Comparison of ENCODE assay signal across 1 cellular context in the genomic region with DNA sequence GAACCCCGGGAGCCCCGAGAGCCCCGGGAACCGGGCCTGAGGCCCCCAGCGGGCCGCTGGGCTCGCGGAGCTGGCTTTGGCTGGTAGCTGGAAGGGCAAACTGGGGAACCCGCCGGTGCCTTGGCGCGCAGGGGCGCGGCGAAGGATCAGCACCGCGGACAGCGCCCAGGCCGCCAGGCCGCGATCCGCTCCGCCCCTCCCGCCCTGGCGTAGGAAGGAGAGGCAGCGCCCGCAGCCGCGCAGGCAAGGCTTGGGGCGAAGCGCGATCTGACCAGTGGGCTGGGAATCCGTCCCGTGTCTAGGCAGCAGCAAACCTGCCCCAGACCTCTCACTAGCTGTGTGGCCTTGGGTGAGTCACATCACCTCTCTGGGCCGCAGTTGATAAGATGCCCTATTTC.
TF ChIP-seq lines count a peak whose summit lies in the region.

No MANE protein-coding gene starts in this region.

TF ChIP-seq in HepG2, 621 proteins besides CTCF, POLR2A, EP300 and RAD21 (continued from another document and continues in another):
- TF ChIP-seq, protein P1, sequence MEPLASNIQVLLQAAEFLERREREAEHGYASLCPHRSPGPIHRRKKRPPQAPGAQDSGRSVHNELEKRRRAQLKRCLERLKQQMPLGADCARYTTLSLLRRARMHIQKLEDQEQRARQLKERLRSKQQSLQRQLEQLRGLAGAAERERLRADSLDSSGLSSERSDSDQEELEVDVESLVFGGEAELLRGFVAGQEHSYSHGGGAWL (CRISPR knock-in tag; IDR thresholded peaks at IDR 0.05): peak; percentile 99
- TF ChIP-seq, protein P2, sequence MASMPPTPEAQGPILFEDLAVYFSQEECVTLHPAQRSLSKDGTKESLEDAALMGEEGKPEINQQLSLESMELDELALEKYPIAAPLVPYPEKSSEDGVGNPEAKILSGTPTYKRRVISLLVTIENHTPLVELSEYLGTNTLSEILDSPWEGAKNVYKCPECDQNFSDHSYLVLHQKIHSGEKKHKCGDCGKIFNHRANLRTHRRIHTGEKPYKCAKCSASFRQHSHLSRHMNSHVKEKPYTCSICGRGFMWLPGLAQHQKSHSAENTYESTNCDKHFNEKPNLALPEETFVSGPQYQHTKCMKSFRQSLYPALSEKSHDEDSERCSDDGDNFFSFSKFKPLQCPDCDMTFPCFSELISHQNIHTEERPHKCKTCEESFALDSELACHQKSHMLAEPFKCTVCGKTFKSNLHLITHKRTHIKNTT (CRISPR knock-in tag; IDR thresholded peaks at IDR 0.05): no peak
- TF ChIP-seq ZFY (CRISPR knock-in tag; IDR thresholded peaks at IDR 0.05) (peak; percentile 81), AGO1 (IDR thresholded peaks at IDR 0.05; ENCODE audit: low read depth, low read length, poor library complexity, severe bottlenecking) (no peak), NFYB (CRISPR knock-in tag; IDR thresholded peaks at IDR 0.05) (no peak; the same call in 1 of the 2 replicates), STAG1 (CRISPR knock-in tag; IDR thresholded peaks at IDR 0.05) (peak; percentile 42), MAFG (CRISPR knock-in tag; IDR thresholded peaks at IDR 0.05) (no peak), CCDC6 (CRISPR knock-in tag; IDR thresholded peaks at IDR 0.05) (peak; percentile 98), ZSCAN9 (CRISPR knock-in tag; IDR thresholded peaks at IDR 0.05; ENCODE audit: borderline replicate concordance) (peak; percentile 99), ZSCAN5A (CRISPR knock-in tag; IDR thresholded peaks at IDR 0.05; ENCODE audit: borderline replicate concordance) (peak; percentile 50; the same call in 1 of the 2 replicates), LCORL (IDR thresholded peaks at IDR 0.05) (no peak), LCORL (CRISPR knock-in tag; IDR thresholded peaks at IDR 0.05) (peak; percentile 78), PRDM10 (CRISPR knock-in tag; IDR thresholded peaks at IDR 0.05; ENCODE audit: low read depth) (0 out of 2 replicates have a peak, but pooled peaks have one; percentile 43), KLF9 (CRISPR knock-in tag; IDR thresholded peaks at IDR 0.05; ENCODE audit: low read depth) (peak; percentile 75; the same call in 1 of the 2 replicates), PATZ1 (CRISPR knock-in tag; IDR thresholded peaks at IDR 0.05) (peak; percentile 70), ZNF24 (IDR thresholded peaks at IDR 0.05) (no peak), ZNF878 (CRISPR knock-in tag; IDR thresholded peaks at IDR 0.05) (peak; percentile 82), MYC (CRISPR knock-in tag; IDR thresholded peaks at IDR 0.05; ENCODE audit: borderline replicate concordance) (peak; percentile 80), HOXA3 (CRISPR knock-in tag; IDR thresholded peaks at IDR 0.05) (peak; percentile 88), ZNF552 (CRISPR knock-in tag; IDR thresholded peaks at IDR 0.05; ENCODE audit: borderline replicate concordance) (peak; percentile 68; the same call in 1 of the 2 replicates), ZFP36 (IDR thresholded peaks at IDR 0.05; ENCODE audit: borderline replicate concordance, low read depth, low read length, partially characterized antibody) (no peak), KAT2B (IDR thresholded peaks at IDR 0.05; ENCODE audit: borderline replicate concordance, low read depth, low read length) (no peak), NR2F2 (IDR thresholded peaks at IDR 0.05; ENCODE audit: borderline replicate concordance, low read depth) (no peak), YEATS2 (CRISPR knock-in tag; IDR thresholded peaks at IDR 0.05; ENCODE audit: borderline replicate concordance) (peak; percentile 56; the same call in 1 of the 2 replicates), MYNN (CRISPR knock-in tag; IDR thresholded peaks at IDR 0.05; ENCODE audit: low read depth) (no peak), TFDP1 (CRISPR knock-in tag; IDR thresholded peaks at IDR 0.05; ENCODE audit: borderline replicate concordance) (peak; percentile 77; the same call in 1 of the 2 replicates), ATF7 (IDR thresholded peaks at IDR 0.05) (no peak), ATF7 (CRISPR knock-in tag; IDR thresholded peaks at IDR 0.05) (no peak), MED1 (CRISPR knock-in tag; IDR thresholded peaks at IDR 0.05) (peak; percentile 86), IRF9 (CRISPR knock-in tag; IDR thresholded peaks at IDR 0.05; ENCODE audit: borderline replicate concordance) (peak; percentile 94), MIER3 (CRISPR knock-in tag; IDR thresholded peaks at IDR 0.05; ENCODE audit: borderline replicate concordance) (peak; percentile 83; the same call in 1 of the 2 replicates), DNMT1 (CRISPR knock-in tag; IDR thresholded peaks at IDR 0.05) (peak; percentile 61; the same call in 1 of the 2 replicates), ZNF383 (CRISPR knock-in tag; IDR thresholded peaks at IDR 0.05; ENCODE audit: borderline replicate concordance) (no peak), TAF1 (CRISPR knock-in tag; IDR thresholded peaks at IDR 0.05) (peak; percentile 48; the same call in 1 of the 2 replicates), ARHGAP35 (CRISPR knock-in tag; IDR thresholded peaks at IDR 0.05; ENCODE audit: borderline replicate concordance) (peak; percentile 96)
- TF ChIP-seq, protein P3, sequence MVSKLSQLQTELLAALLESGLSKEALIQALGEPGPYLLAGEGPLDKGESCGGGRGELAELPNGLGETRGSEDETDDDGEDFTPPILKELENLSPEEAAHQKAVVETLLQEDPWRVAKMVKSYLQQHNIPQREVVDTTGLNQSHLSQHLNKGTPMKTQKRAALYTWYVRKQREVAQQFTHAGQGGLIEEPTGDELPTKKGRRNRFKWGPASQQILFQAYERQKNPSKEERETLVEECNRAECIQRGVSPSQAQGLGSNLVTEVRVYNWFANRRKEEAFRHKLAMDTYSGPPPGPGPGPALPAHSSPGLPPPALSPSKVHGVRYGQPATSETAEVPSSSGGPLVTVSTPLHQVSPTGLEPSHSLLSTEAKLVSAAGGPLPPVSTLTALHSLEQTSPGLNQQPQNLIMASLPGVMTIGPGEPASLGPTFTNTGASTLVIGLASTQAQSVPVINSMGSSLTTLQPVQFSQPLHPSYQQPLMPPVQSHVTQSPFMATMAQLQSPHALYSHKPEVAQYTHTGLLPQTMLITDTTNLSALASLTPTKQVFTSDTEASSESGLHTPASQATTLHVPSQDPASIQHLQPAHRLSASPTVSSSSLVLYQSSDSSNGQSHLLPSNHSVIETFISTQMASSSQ (IDR thresholded peaks at IDR 0.05; ENCODE audit: low read depth): no peak
- TF ChIP-seq, protein P3 (CRISPR knock-in tag; IDR thresholded peaks at IDR 0.05; ENCODE audit: borderline replicate concordance): peak; percentile 57
- TF ChIP-seq, protein P4, sequence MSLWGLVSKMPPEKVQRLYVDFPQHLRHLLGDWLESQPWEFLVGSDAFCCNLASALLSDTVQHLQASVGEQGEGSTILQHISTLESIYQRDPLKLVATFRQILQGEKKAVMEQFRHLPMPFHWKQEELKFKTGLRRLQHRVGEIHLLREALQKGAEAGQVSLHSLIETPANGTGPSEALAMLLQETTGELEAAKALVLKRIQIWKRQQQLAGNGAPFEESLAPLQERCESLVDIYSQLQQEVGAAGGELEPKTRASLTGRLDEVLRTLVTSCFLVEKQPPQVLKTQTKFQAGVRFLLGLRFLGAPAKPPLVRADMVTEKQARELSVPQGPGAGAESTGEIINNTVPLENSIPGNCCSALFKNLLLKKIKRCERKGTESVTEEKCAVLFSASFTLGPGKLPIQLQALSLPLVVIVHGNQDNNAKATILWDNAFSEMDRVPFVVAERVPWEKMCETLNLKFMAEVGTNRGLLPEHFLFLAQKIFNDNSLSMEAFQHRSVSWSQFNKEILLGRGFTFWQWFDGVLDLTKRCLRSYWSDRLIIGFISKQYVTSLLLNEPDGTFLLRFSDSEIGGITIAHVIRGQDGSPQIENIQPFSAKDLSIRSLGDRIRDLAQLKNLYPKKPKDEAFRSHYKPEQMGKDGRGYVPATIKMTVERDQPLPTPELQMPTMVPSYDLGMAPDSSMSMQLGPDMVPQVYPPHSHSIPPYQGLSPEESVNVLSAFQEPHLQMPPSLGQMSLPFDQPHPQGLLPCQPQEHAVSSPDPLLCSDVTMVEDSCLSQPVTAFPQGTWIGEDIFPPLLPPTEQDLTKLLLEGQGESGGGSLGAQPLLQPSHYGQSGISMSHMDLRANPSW (CRISPR knock-in tag; IDR thresholded peaks at IDR 0.05; ENCODE audit: borderline replicate concordance): no peak
- TF ChIP-seq, protein P5, sequence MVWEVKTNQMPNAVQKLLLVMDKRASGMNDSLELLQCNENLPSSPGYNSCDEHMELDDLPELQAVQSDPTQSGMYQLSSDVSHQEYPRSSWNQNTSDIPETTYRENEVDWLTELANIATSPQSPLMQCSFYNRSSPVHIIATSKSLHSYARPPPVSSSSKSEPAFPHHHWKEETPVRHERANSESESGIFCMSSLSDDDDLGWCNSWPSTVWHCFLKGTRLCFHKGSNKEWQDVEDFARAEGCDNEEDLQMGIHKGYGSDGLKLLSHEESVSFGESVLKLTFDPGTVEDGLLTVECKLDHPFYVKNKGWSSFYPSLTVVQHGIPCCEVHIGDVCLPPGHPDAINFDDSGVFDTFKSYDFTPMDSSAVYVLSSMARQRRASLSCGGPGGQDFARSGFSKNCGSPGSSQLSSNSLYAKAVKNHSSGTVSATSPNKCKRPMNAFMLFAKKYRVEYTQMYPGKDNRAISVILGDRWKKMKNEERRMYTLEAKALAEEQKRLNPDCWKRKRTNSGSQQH (CRISPR knock-in tag; IDR thresholded peaks at IDR 0.05; ENCODE audit: low read depth): peak; percentile 99
